In the genomic region with DNA sequence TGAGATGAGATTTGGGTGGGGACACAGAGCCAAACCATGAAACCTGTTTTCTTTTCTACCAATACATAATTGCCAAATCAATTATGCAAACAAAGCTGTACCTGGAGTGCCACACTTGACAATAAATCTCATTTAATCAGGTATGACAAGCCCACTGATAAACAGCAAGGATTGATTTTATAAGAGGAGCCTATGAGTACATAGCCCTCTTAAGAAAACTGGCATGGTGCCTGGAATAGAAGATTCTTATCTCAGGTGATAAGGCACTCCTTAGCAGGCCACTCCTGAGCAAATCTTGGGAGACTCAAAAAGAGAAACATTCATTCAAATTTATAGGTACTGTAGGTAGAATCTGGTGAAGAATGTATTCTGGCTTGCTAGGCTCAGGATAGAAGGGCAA, we compare ENCODE assay signal across 27 cellular contexts.
"Had no signal": no experiment of that assay in that cellular context is flagged by ENCODE, and none has a peak within 500 bp of the region (broad histone marks: within the 10 kb centered on the region; RNA-seq: fewer than 3 reads in every experiment).

No MANE protein-coding gene starts in this region.

- H3K27ac ChIP-seq: coronary artery, esophagus squamous epithelium, gastrocnemius medialis, right lobe of liver, skin epidermis, thyroid gland had no signal

- H3K36me3 ChIP-seq: esophagus squamous epithelium, gastrocnemius medialis, right lobe of liver, thyroid gland had no signal

- H3K4me1 Mint-ChIP-seq: activated B cell treated with CpG ODN at 0.5 μM for 24 hours; activated CD4-positive, alpha-beta T cell treated with anti-CD3 and anti-CD28 coated beads for 36 hours; endodermal cell; memory B cell; naive B cell; neural crest cell had no signal

- H3K4me3 Mint-ChIP-seq: activated B cell treated with CpG ODN at 0.5 μM for 24 hours; activated CD4-positive, alpha-beta T cell treated with anti-CD3 and anti-CD28 coated beads for 36 hours; activated naive CD8-positive, alpha-beta T cell; activated T-cell treated with anti-CD3 and anti-CD28 coated beads, Interleukin-2, amount 50 U/mL, for 4 hours; endodermal cell; memory B cell; naive B cell; neural crest cell; stimulated activated naive CD8-positive, alpha-beta T cell treated with anti-CD3 and anti-CD28 coated beads, Interleukin-15, Interleukin-2, amounts not matched to agents 100 ng/mL and 50 ng/mL, for 24 hours had no signal

- H3K9me3 Mint-ChIP-seq: activated T-helper 2 cell treated with anti-CD3 and anti-CD28 coated beads, Interferon-gamma antibody, Interleukin-2, Interleukin-4, amounts not matched to agents 10 μg/mL and 5 μg/mL and 100 μg/mL, durations not matched to agents 14 hours and 24 hours and 36 hours; neural crest cell had no signal

- H3K4me1 ChIP-seq: esophagus squamous epithelium, gastrocnemius medialis, right lobe of liver, thyroid gland had no signal

- H3K27me3 Mint-ChIP-seq: activated B cell treated with CpG ODN at 0.5 μM for 24 hours had no signal

- H3K9me3 ChIP-seq: esophagus squamous epithelium, gastrocnemius medialis, right lobe of liver, thyroid gland had no signal

- H3K36me3 Mint-ChIP-seq: activated naive CD8-positive, alpha-beta T cell; memory B cell; naive B cell had no signal

- DNase-seq: activated B cell treated with CpG ODN at 0.5 μM for 24 hours; activated CD4-positive, alpha-beta T cell treated with anti-CD3 and anti-CD28 coated beads for 36 hours; activated CD4-positive, alpha-beta T cell treated with anti-CD3 and anti-CD28 coated beads, Interleukin-2, amount 50 U/mL, for 4 hours; activated CD8-positive, alpha-beta memory T cell treated with anti-CD3 and anti-CD28 coated beads for 24 hours; activated CD8-positive, alpha-beta memory T cell treated with anti-CD3 and anti-CD28 coated beads, Interleukin-2, amount 50 U/mL, for 4 hours; activated naive CD4-positive, alpha-beta T cell; activated T-cell treated with anti-CD3 and anti-CD28 coated beads, Interleukin-2, amount 50 U/mL, for 4 hours; amygdala; endodermal cell; esophagus squamous epithelium; gastrocnemius medialis; head of caudate nucleus; hypothalamus; naive B cell; occipital lobe; right lobe of liver; stimulated activated CD4-positive, alpha-beta T cell treated with anti-CD3 and anti-CD28 coated beads, Interleukin-1b, Interleukin-23, amount 100 ng/mL, for 48 hours; substantia nigra; T-helper 9 cell; thyroid gland had no signal

- H3K27ac Mint-ChIP-seq: activated B cell treated with CpG ODN at 0.5 μM for 24 hours; activated CD4-positive, alpha-beta T cell treated with anti-CD3 and anti-CD28 coated beads for 36 hours; activated naive CD8-positive, alpha-beta T cell; activated T-helper 2 cell treated with anti-CD3 and anti-CD28 coated beads, Interferon-gamma antibody, Interleukin-2, Interleukin-4, amounts not matched to agents 10 μg/mL and 5 μg/mL and 100 μg/mL, durations not matched to agents 14 hours and 24 hours and 36 hours; endodermal cell; memory B cell; naive B cell; stimulated activated naive CD8-positive, alpha-beta T cell treated with anti-CD3 and anti-CD28 coated beads, Interleukin-15, Interleukin-2, amounts not matched to agents 100 ng/mL and 50 ng/mL, for 24 hours had no signal

- H3K4me3 ChIP-seq: coronary artery, esophagus squamous epithelium, gastrocnemius medialis, right lobe of liver, skin epidermis, thyroid gland had no signal

- ATAC-seq: activated CD4-positive, alpha-beta T cell treated with anti-CD3 and anti-CD28 coated beads for 36 hours; activated T-cell treated with anti-CD3 and anti-CD28 coated beads, Interleukin-2, amount 50 U/mL, for 4 hours; gastrocnemius medialis; right lobe of liver had no signal

- H3K27me3 ChIP-seq: esophagus squamous epithelium, gastrocnemius medialis, thyroid gland had no signal
